14 cellular contexts compared by ENCODE assay signal in the genomic region with DNA sequence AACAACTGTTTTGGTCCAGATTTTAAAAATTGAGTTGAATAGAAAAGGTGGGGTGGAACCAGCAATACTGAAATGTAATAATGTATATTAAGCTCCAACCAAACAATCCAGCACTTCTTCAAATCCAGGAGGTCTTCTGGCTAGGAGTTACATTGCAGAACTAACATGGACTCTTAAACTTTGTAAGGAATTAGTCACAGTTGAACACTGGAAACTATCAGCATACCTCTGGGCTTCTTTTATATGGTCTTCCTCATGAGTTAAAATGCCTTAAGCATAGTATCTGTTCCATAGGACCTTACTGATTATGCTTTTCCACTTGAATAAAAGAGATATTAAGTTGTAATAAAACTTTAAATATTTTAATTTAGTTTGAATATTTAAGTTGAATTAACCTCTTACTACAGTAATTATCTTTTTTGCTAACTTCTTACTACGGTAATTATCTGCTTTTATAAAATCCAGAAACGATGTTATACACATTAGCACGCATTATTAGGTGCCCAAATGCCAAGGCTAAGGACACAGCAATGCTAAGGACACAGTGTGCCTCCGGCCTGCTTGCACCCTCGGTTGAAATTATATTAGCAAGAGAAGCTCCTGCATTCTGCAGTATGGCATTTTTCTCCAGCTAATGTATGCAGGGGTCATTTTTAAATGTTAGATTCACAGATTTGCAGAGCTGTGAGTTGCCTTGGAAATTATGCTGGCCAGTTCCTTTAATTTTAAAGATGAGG.
DNase-seq lines count a peak whose midpoint lies in the region; ATAC-seq, FAIRE-seq and TF ChIP-seq lines count a peak whose summit lies in the region.
"Had no signal": no experiment of that assay in that cellular context is flagged by ENCODE, and none has a peak within 500 bp of the region (broad histone marks: within the 10 kb centered on the region; RNA-seq: fewer than 3 reads in every experiment).

No MANE protein-coding gene starts in this region.

- no peaks in the 10 kb centered on the region for H3K9me3 ChIP-seq in SJCRH30 (replicated peaks)
- H3K9me3 ChIP-seq in heart right ventricle, result peaks cover 0 to 5% (median 0%) of the 10 kb centered on the region in 11 donors
- no peaks in the 10 kb centered on the region for H3K9me3 ChIP-seq in psoas muscle

- ATAC-seq in heart right ventricle (peak in 3 of 8 donors; percentile 48 to 61 (median 53)), psoas muscle (peak in 2 of 4 donors; percentile 50 to 57)
- no peak for ATAC-seq in activated CD4-positive, CD25-positive, alpha-beta regulatory T cell treated with anti-CD3 and anti-CD28 coated beads, Interleukin-2, amount 50 U/mL, for 24 hours
- no peak for ATAC-seq in naive thymus-derived CD8-positive, alpha-beta T cell
- ATAC-seq: natural killer cell treated with Interleukin-12 subunit alpha and Interleukin-12 subunit beta and Interleukin-15 and Interleukin-18, amount 100 ng/mL, for 72 hours had no signal

- H3K4me3 ChIP-seq in SJCRH30, result no peak overlapping the region
- no peak overlapping the region for H3K4me3 ChIP-seq in heart right ventricle
- H3K4me3 ChIP-seq in psoas muscle, result peak overlapping the region; percentile 42
- H3K4me3 ChIP-seq: BLaER1 had no signal

- no peaks in the 10 kb centered on the region for H3K36me3 Mint-ChIP-seq in naive thymus-derived CD8-positive, alpha-beta T cell
- H3K36me3 Mint-ChIP-seq in activated CD4-positive, alpha-beta T cell treated with anti-CD3 and anti-CD28 coated beads, Interleukin-2, amount 10 ng/mL, durations not matched to agents 7 days and 5 days (ENCODE audit: low read depth), result no peaks in the 10 kb centered on the region
- H3K36me3 Mint-ChIP-seq: natural killer cell treated with Interleukin-12 subunit alpha and Interleukin-12 subunit beta and Interleukin-15 and Interleukin-18, amount 100 ng/mL, for 72 hours had no signal

- intact Hi-C loops in heart right ventricle (cut with DNase I), result loop anchor here in 1 of 10 donors (5.0 kb wide), 1 partner anchor 48 kb away; no protein-coding TSS in a partner anchor
- intact Hi-C loops in psoas muscle (cut with DNase I), result loop anchor here in 1 of 2 donors (5.0 kb wide), 1 partner anchor 48 kb away; no protein-coding TSS in a partner anchor

- peaks cover 0 to 1% (median 0%) of the 10 kb centered on the region in 9 donors for H3K9me3 Mint-ChIP-seq in naive thymus-derived CD8-positive, alpha-beta T cell
- no peaks in the 10 kb centered on the region for H3K9me3 Mint-ChIP-seq in activated CD4-positive, alpha-beta T cell treated with anti-CD3 and anti-CD28 coated beads, Interleukin-2, amount 10 ng/mL, durations not matched to agents 7 days and 5 days
- H3K9me3 Mint-ChIP-seq: natural killer cell treated with Interleukin-12 subunit alpha and Interleukin-12 subunit beta and Interleukin-15 and Interleukin-18, amount 100 ng/mL, for 72 hours had no signal

- H3K27ac ChIP-seq in SJCRH30 (peak overlapping the region; percentile 82), heart right ventricle (peak overlapping the region in 9 of 10 donors; percentile 32 to 72 (median 63)), psoas muscle (peak overlapping the region; percentile 65)
- H3K27ac ChIP-seq: BLaER1, brain microvascular endothelial cell, HL-60 had no signal

- H3K4me3 Mint-ChIP-seq in naive thymus-derived CD8-positive, alpha-beta T cell, result no peak overlapping the region
- H3K4me3 Mint-ChIP-seq in activated CD4-positive, alpha-beta T cell treated with anti-CD3 and anti-CD28 coated beads, Interleukin-2, amount 10 ng/mL, durations not matched to agents 7 days and 5 days, result no peak overlapping the region
- H3K4me3 Mint-ChIP-seq: natural killer cell treated with Interleukin-12 subunit alpha and Interleukin-12 subunit beta and Interleukin-15 and Interleukin-18, amount 100 ng/mL, for 72 hours had no signal

- H3K4me1 ChIP-seq in SJCRH30 (peaks cover 29% of the 10 kb centered on the region), heart right ventricle (peaks cover 0 to 59% (median 4%) of the 10 kb centered on the region in 9 donors), psoas muscle (peaks cover 54% of the 10 kb centered on the region)
- H3K4me1 ChIP-seq: BLaER1 had no signal

- WGBS in heart right ventricle, 2 donors, result 56 to 59% methylated on average over 5 of the region's 5 CpGs
- WGBS in psoas muscle, 3 donors, result 27 to 70% (median 57%) methylated on average over 5 of the region's 5 CpGs

- FAIRE-seq in GM19239 (lab: Jason Lieb, UNC), result peak; percentile 26

- H3K27me3 ChIP-seq in SJCRH30 (no peaks in the 10 kb centered on the region), heart right ventricle (no peaks in the 10 kb centered on the region), psoas muscle (ENCODE audit: insufficient read depth in 3 of 3, low read length in 2 of 3) (no peaks in the 10 kb centered on the region)
- H3K27me3 ChIP-seq: BLaER1, brain microvascular endothelial cell had no signal

- DNase-seq in GM19239 (ENCODE audit: insufficient read length, low spot score) (no peak), SJCRH30 (peak in 1 of 2 experiments; percentile 54), heart right ventricle (no peak), psoas muscle (no peak)
- DNase-seq in stimulated activated naive CD4-positive, alpha-beta T cell (lab: John Stamatoyannopoulos, UW), result no peak
- DNase-seq in naive thymus-derived CD8-positive, alpha-beta T cell, result no peak
- DNase-seq in activated CD4-positive, alpha-beta T cell treated with anti-CD3 and anti-CD28 coated beads, Interleukin-2, amount 10 ng/mL, durations not matched to agents 7 days and 5 days, result no peak
- DNase-seq: brain microvascular endothelial cell; NCI-H524 treated with DMSO at 0.1 percent for 48 hours; stimulated activated CD8-positive, alpha-beta memory T cell treated with anti-CD3 and anti-CD28 coated beads, Interleukin-4, amount 100 ng/mL, for 48 hours had no signal

- POLR2A ChIA-PET in naive thymus-derived CD8-positive, alpha-beta T cell (lab: Charles Lee), result no interaction called here
- POLR2A ChIA-PET in activated CD4-positive, alpha-beta T cell treated with anti-CD3 and anti-CD28 coated beads, Interleukin-2, amount 10 ng/mL, durations not matched to agents 7 days and 5 days (lab: Charles Lee), result interaction anchor here (0.7 kb wide), 2 partner anchors 43 to 504 kb away, joined by 3 to 4 read pairs; no protein-coding TSS in a partner anchor

- H3K36me3 ChIP-seq in SJCRH30 (no peaks in the 10 kb centered on the region), heart right ventricle (no peaks in the 10 kb centered on the region), psoas muscle (ENCODE audit: insufficient read depth in 1 of 2, low read depth in 1 of 2) (no peaks in the 10 kb centered on the region)
- H3K36me3 ChIP-seq: BLaER1, brain microvascular endothelial cell had no signal

- no peak overlapping the region for H3K27ac Mint-ChIP-seq in naive thymus-derived CD8-positive, alpha-beta T cell
- H3K27ac Mint-ChIP-seq in activated CD4-positive, alpha-beta T cell treated with anti-CD3 and anti-CD28 coated beads, Interleukin-2, amount 10 ng/mL, durations not matched to agents 7 days and 5 days, result no peak overlapping the region
- H3K27ac Mint-ChIP-seq: natural killer cell treated with Interleukin-12 subunit alpha and Interleukin-12 subunit beta and Interleukin-15 and Interleukin-18, amount 100 ng/mL, for 72 hours had no signal

- peaks cover 0 to 13% (median 3%) of the 10 kb centered on the region in 4 donors for H3K4me1 Mint-ChIP-seq in naive thymus-derived CD8-positive, alpha-beta T cell
- H3K4me1 Mint-ChIP-seq in activated CD4-positive, alpha-beta T cell treated with anti-CD3 and anti-CD28 coated beads, Interleukin-2, amount 10 ng/mL, durations not matched to agents 7 days and 5 days, result no peaks in the 10 kb centered on the region

- TF ChIP-seq CTCF in heart right ventricle (IDR thresholded peaks at IDR 0.05), result no peak
- no peak for TF ChIP-seq CTCF in psoas muscle (IDR thresholded peaks at IDR 0.05)

- peaks cover 0 to 4% (median 0%) of the 10 kb centered on the region in 5 donors for H3K27me3 Mint-ChIP-seq in naive thymus-derived CD8-positive, alpha-beta T cell
- peaks cover 4% of the 10 kb centered on the region for H3K27me3 Mint-ChIP-seq in activated CD4-positive, alpha-beta T cell treated with anti-CD3 and anti-CD28 coated beads, Interleukin-2, amount 10 ng/mL, durations not matched to agents 7 days and 5 days
- H3K27me3 Mint-ChIP-seq: natural killer cell treated with Interleukin-12 subunit alpha and Interleukin-12 subunit beta and Interleukin-15 and Interleukin-18, amount 100 ng/mL, for 72 hours had no signal

- CTCF ChIA-PET in activated CD4-positive, alpha-beta T cell treated with anti-CD3 and anti-CD28 coated beads, Interleukin-2, amount 10 ng/mL, durations not matched to agents 7 days and 5 days (lab: Charles Lee), result no interaction called here
